In genomic region chr20:31909253-31910070, GRCh38 we compare ENCODE assay signal across 18 cellular contexts. TPM values are rescaled to one million over a fixed set of nuclear protein-coding genes. Genes with fewer than 3 reads are reported as not detected.
A peak's percentile ranks its signal among the peaks of the same experiment; 100 is the strongest.
DNase-seq lines count a peak whose midpoint lies in the region; ATAC-seq and TF ChIP-seq lines count a peak whose summit lies in the region.
"Had no signal": no experiment of that assay in that cellular context is flagged by ENCODE, and none has a peak within 500 bp of the region (broad histone marks: within the 10 kb centered on the region; RNA-seq: fewer than 3 reads in every experiment).

No MANE protein-coding gene starts in this region.

- H3K27me3 ChIP-seq in heart left ventricle: no peaks in the 10 kb centered on the region
- no peaks in the 10 kb centered on the region for H3K27me3 ChIP-seq in RWPE2 (ENCODE audit: insufficient read depth, poor library complexity, severe bottlenecking)

- H3K4me3 ChIP-seq in heart left ventricle (no peak overlapping the region), RWPE2 (ENCODE audit: severe bottlenecking) (no peak overlapping the region)

- no peak overlapping the region for H3K27ac ChIP-seq in heart left ventricle
- no peak overlapping the region for H3K27ac ChIP-seq in RWPE2 (ENCODE audit: poor library complexity, severe bottlenecking)
- H3K27ac ChIP-seq in RWPE1: no peak overlapping the region
- H3K27ac ChIP-seq: 22Rv1 had no signal

- ATAC-seq in heart left ventricle (no peak), RWPE2 (ENCODE audit: low read depth) (no peak), esophagus mucosa (peak; percentile 41), GM18909 (IDR thresholded peaks at IDR 0.05; ENCODE audit: poor library complexity, unreplicated experiment) (no peak)
- ATAC-seq: CD8-positive, alpha-beta T cell had no signal

- no peak for TF ChIP-seq POLR2A in heart left ventricle (IDR thresholded peaks at IDR 0.05)

- no peak overlapping the region for H3K27ac Mint-ChIP-seq in T-helper 2 cell treated with Interferon-gamma antibody and Interleukin-4, amounts not matched to agents 5 μg/mL and 100 μg/mL, for 36 hours

- CTCF ChIA-PET in RWPE1 (lab: Yijun Ruan, JAX): interaction anchor here (0.6 to 1.3 kb wide), 3 partner anchors 38 to 57 kb away, joined by 3 to 4 read pairs (median 3); no protein-coding TSS in a partner anchor

- peak; percentile 38 for DNase-seq in cardiac septum (ENCODE audit: low spot score)
- DNase-seq in heart left ventricle: no peak
- peak; percentile 76 for DNase-seq in RWPE2 (ENCODE audit: low spot score)
- DNase-seq in G401 (ENCODE audit: low spot score): no peak
- DNase-seq in T-helper 2 cell treated with Interferon-gamma antibody and Interleukin-4, amounts not matched to agents 5 μg/mL and 100 μg/mL, for 36 hours (ENCODE audit: low spot score): no peak
- no peak for DNase-seq in RWPE1 (ENCODE audit: low spot score)
- DNase-seq: CD8-positive, alpha-beta T cell; COR-L47; DND-41; GF-D8; KG1 had no signal

- H3K9me3 ChIP-seq in heart left ventricle: no peaks in the 10 kb centered on the region
- H3K9me3 ChIP-seq in RWPE2 (ENCODE audit: severe bottlenecking): no peaks in the 10 kb centered on the region

- H3K4me1 ChIP-seq in heart left ventricle (no peaks in the 10 kb centered on the region), RWPE2 (ENCODE audit: insufficient read depth, poor library complexity, severe bottlenecking) (no peaks in the 10 kb centered on the region)

- no peaks in the 10 kb centered on the region for H3K4me1 Mint-ChIP-seq in T-helper 2 cell treated with Interferon-gamma antibody and Interleukin-4, amounts not matched to agents 5 μg/mL and 100 μg/mL, for 36 hours (ENCODE audit: low read depth)
- H3K4me1 Mint-ChIP-seq: CD14-positive monocyte had no signal

- in situ Hi-C loops in G401 (cut with HindIII; ENCODE audit: low sequenced_read_pairs): no loop called here

- POLR2A ChIA-PET in RWPE1 (lab: Yijun Ruan, JAX; ENCODE audit: low non-redundant PET): no interaction called here

- no peaks in the 10 kb centered on the region for H3K27me3 Mint-ChIP-seq in T-helper 2 cell treated with Interferon-gamma antibody and Interleukin-4, amounts not matched to agents 5 μg/mL and 100 μg/mL, for 36 hours (ENCODE audit: low read depth)

- H3K36me3 ChIP-seq in heart left ventricle (no peaks in the 10 kb centered on the region), RWPE2 (ENCODE audit: low read depth) (no peaks in the 10 kb centered on the region)

- H3K9me3 Mint-ChIP-seq in T-helper 2 cell treated with Interferon-gamma antibody and Interleukin-4, amounts not matched to agents 5 μg/mL and 100 μg/mL, for 36 hours: no peaks in the 10 kb centered on the region
- H3K9me3 Mint-ChIP-seq: CD8-positive, alpha-beta T cell had no signal

- H3K36me3 Mint-ChIP-seq in T-helper 2 cell treated with Interferon-gamma antibody and Interleukin-4, amounts not matched to agents 5 μg/mL and 100 μg/mL, for 36 hours (ENCODE audit: low read depth): no peaks in the 10 kb centered on the region
- H3K36me3 Mint-ChIP-seq: CD14-positive monocyte; CD8-positive, alpha-beta T cell had no signal

- 87 to 93% (median 91%) methylated on average over 16 to 17 of the region's 17 CpGs for WGBS in heart left ventricle, 4 donors

- TF ChIP-seq CTCF in heart left ventricle (IDR thresholded peaks at IDR 0.05) (no peak), RWPE2 (IDR thresholded peaks at IDR 0.05; ENCODE audit: poor library complexity, severe bottlenecking) (no peak), RWPE1 (conservative IDR thresholded peaks at IDR 0.05; ENCODE audit: low read depth) (no peak)

- intact Hi-C loops in cardiac septum (cut with DNase I): no loop called here
- intact Hi-C loops in heart left ventricle (cut with DNase I): loop anchor here in 1 of 10 donors (5.0 kb wide), 1 partner anchor 42 kb away; no protein-coding TSS in a partner anchor

- H3K4me3 Mint-ChIP-seq in T-helper 2 cell treated with Interferon-gamma antibody and Interleukin-4, amounts not matched to agents 5 μg/mL and 100 μg/mL, for 36 hours: no peak overlapping the region
- H3K4me3 Mint-ChIP-seq: CD14-positive monocyte; CD8-positive, alpha-beta T cell had no signal

RNA-seq across cellular contexts. Expression of gene TTLL9, which starts 39.0 kb away (rescaled TPM):
- total RNA-seq in cardiac septum (not detected), heart left ventricle (not detected), esophagus mucosa (0.16 TPM)
- polyA plus RNA-seq in heart left ventricle: not detected
- 2.0 TPM in 1 of 2 replicates, not detected in the other for total RNA-seq in G401 (2014; rRNA removed; shearing (Covaris generic))
- total RNA-seq: A673; CD8-positive, alpha-beta T cell; LHCN-M2 had no signal
- polyA plus RNA-seq: CD14-positive monocyte had no signal

RNA-seq across cellular contexts. Expression of gene DUSP15, which starts 39.1 kb away (rescaled TPM):
- total RNA-seq in cardiac septum (3.4 TPM), heart left ventricle (1 to 10 TPM; 1.0 to 7.4 (median 3.0) TPM), esophagus mucosa (0.64 TPM)
- 1 to 10 TPM in 1 of 2 donors, under 1 TPM in 1; 0.68 to 5.4 TPM for polyA plus RNA-seq in heart left ventricle
- 0.37 and 3.4 TPM in 2 replicates for total RNA-seq in G401 (2014; rRNA removed; shearing (Covaris generic))
- total RNA-seq: A673; CD8-positive, alpha-beta T cell had no signal
- polyA plus RNA-seq: CD14-positive monocyte had no signal

RNA-seq across cellular contexts. Expression of gene PDRG1, which starts 42.4 kb away (rescaled TPM):
- total RNA-seq in cardiac septum (7.9 TPM), heart left ventricle (10 to 100 TPM in 1 of 9 donors, 1 to 10 TPM in 8; 5.2 to 10.7 (median 7.3) TPM), esophagus mucosa (12.2 TPM)
- polyA plus RNA-seq in heart left ventricle: 10 to 100 TPM in 1 of 2 donors, 1 to 10 TPM in 1; 8.8 to 15.2 TPM
- total RNA-seq in G401 (2014; rRNA removed; shearing (Covaris generic)): 37.4 and 50.9 TPM in 2 replicates

RNA-seq across cellular contexts. Expression of gene XKR7, which starts 58.5 kb away (rescaled TPM):
- not detected for total RNA-seq in cardiac septum
- total RNA-seq in heart left ventricle: not detected
- polyA plus RNA-seq in heart left ventricle: not detected
- not detected for total RNA-seq in esophagus mucosa
- total RNA-seq in G401 (2014; rRNA removed; shearing (Covaris generic)): 5.7 and 6.8 TPM in 2 replicates
- total RNA-seq: A673; CD8-positive, alpha-beta T cell; H4; LHCN-M2 had no signal

Comparison
In these comparisons a context has a peak if more than half of its experiments do, and no peak if none do; other contexts are left out.
1. DNase-seq: peak in cardiac septum (single experiment) and RWPE2 (single experiment); none in heart left ventricle (0 of 5), G401 (single experiment), T-helper 2 cell treated with Interferon-gamma antibody and Interleukin-4, amounts not matched to agents 5 μg/mL and 100 μg/mL, for 36 hours (single experiment) and RWPE1 (single experiment).